ENCODE assay signal across 8 cellular contexts in the genomic region with DNA sequence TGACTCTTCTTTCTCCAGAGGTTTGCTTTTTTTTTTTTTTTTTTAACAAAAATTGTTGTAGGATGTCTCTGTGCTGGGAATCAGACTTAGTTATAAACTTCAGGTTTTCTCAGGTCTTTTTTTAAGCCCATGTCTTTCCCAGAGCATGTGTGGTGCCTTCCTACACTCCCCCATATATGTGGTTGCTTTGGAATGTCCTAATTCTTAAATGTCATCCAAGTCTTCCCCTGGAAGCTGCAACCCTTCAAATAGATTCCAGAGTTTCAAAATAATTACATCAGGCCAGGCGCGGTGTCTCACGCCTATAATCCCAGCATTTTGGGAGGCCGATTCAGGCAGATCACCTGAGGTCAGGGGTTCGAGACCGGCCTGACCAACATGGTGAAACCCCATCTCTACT.
"Had no signal": no experiment of that assay in that cellular context is flagged by ENCODE, and none has a peak within 500 bp of the region (broad histone marks: within the 10 kb centered on the region; RNA-seq: fewer than 3 reads in every experiment).

No MANE protein-coding gene starts in this region.

- H3K4me3 Mint-ChIP-seq: HFFc6 had no signal

- H3K27ac Mint-ChIP-seq: HFFc6, IgD-negative memory B cell had no signal

- H3K9me3 Mint-ChIP-seq: HFFc6, IgD-negative memory B cell had no signal

- H3K9me3 ChIP-seq: HAP-1 had no signal

- H3K27ac ChIP-seq: GM23248, HL-60 had no signal

- H2AFZ ChIP-seq: GM23248 had no signal

- H3K4me1 ChIP-seq: HAP-1 had no signal

- H3K9ac ChIP-seq: GM23248 had no signal

- ATAC-seq: HepG2 had no signal

- H3K36me3 ChIP-seq: HAP-1 had no signal

- DNase-seq: GM23248, GOT3, H7, HFFc6 had no signal

- H3K4me3 ChIP-seq: GM23248, HAP-1 had no signal
